ENCODE assay signal across 17 cellular contexts in genomic region chr11:16805942-16806341, GRCh38.
DNase-seq lines count a peak whose midpoint lies in the region; ATAC-seq and TF ChIP-seq lines count a peak whose summit lies in the region.
"Had no signal": no experiment of that assay in that cellular context is flagged by ENCODE, and none has a peak within 500 bp of the region (broad histone marks: within the 10 kb centered on the region; RNA-seq: fewer than 3 reads in every experiment).

No MANE protein-coding gene starts in this region.

- H3K27me3 ChIP-seq in GM23338 (ENCODE audit: insufficient read depth): no peaks in the 10 kb centered on the region
- H3K27me3 ChIP-seq in RWPE2 (ENCODE audit: insufficient read depth, poor library complexity, severe bottlenecking): no peaks in the 10 kb centered on the region
- no peaks in the 10 kb centered on the region for H3K27me3 ChIP-seq in osteoblast (ENCODE audit: insufficient read depth, low read length)
- H3K27me3 ChIP-seq: upper lobe of left lung had no signal

- H3K4me1 Mint-ChIP-seq in GM23338: no peaks in the 10 kb centered on the region
- H3K4me1 Mint-ChIP-seq: activated CD4-positive, alpha-beta T cell treated with anti-CD3 and anti-CD28 coated beads for 36 hours had no signal

- no peaks in the 10 kb centered on the region for H3K9me2 ChIP-seq in GM23338 (ENCODE audit: insufficient read depth)

- peaks cover 6% of the 10 kb centered on the region for H3K27me3 Mint-ChIP-seq in GM23338 (ENCODE audit: insufficient read depth, low read depth, poor library complexity)
- H3K27me3 Mint-ChIP-seq: activated CD4-positive, alpha-beta T cell treated with anti-CD3 and anti-CD28 coated beads for 36 hours; stimulated activated naive CD8-positive, alpha-beta T cell treated with anti-CD3 and anti-CD28 coated beads, Interleukin-15, Interleukin-2, amounts not matched to agents 100 ng/mL and 50 ng/mL, for 24 hours had no signal

- H3K9me3 Mint-ChIP-seq in GM23338: no peaks in the 10 kb centered on the region
- H3K9me3 Mint-ChIP-seq: CD8-positive, alpha-beta T cell; stimulated activated naive CD8-positive, alpha-beta T cell treated with anti-CD3 and anti-CD28 coated beads, Interleukin-15, Interleukin-2, amounts not matched to agents 100 ng/mL and 50 ng/mL, for 24 hours had no signal

- H3F3A ChIP-seq in GM23338 (replicated peaks; ENCODE audit: low read depth): no peaks in the 10 kb centered on the region

- no peak for TF ChIP-seq CTCF in GM23338 (conservative IDR thresholded peaks at IDR 0.05; ENCODE audit: low read depth in 2 of 2)
- no peak for TF ChIP-seq CTCF in RWPE2 (IDR thresholded peaks at IDR 0.05; ENCODE audit: poor library complexity, severe bottlenecking)
- no peak for TF ChIP-seq CTCF in osteoblast (IDR thresholded peaks at IDR 0.05; ENCODE audit: extremely low read depth, low read depth, low read length)

- ATAC-seq in GM23338 (no peak), RWPE2 (ENCODE audit: low read depth) (peak; percentile 33; the same call in 2 of the 3 replicates), HG03520 (IDR thresholded peaks at IDR 0.05; ENCODE audit: unreplicated experiment) (no peak), GM21717 (IDR thresholded peaks at IDR 0.05; ENCODE audit: unreplicated experiment) (no peak)
- ATAC-seq: activated CD4-positive, alpha-beta T cell treated with anti-CD3 and anti-CD28 coated beads for 36 hours; CD8-positive, alpha-beta T cell; K562 had no signal

- H4K20me1 ChIP-seq in GM23338 (replicated peaks; ENCODE audit: insufficient read depth) (peaks cover 2% of the 10 kb centered on the region; the same call in 1 of the 2 replicates), osteoblast (ENCODE audit: insufficient read depth, low read length) (no peaks in the 10 kb centered on the region)

- H3K27ac ChIP-seq in GM23338 (ENCODE audit: low read depth): no peak overlapping the region
- no peak overlapping the region for H3K27ac ChIP-seq in RWPE2 (ENCODE audit: poor library complexity, severe bottlenecking)
- H3K27ac ChIP-seq in osteoblast (ENCODE audit: low read depth, low read length): peak overlapping the region; percentile 47

- peak overlapping the region; percentile 37; the same call in 1 of the 2 replicates for H3K27ac Mint-ChIP-seq in GM23338
- H3K27ac Mint-ChIP-seq: activated CD4-positive, alpha-beta T cell treated with anti-CD3 and anti-CD28 coated beads for 36 hours; CD8-positive, alpha-beta T cell; stimulated activated naive CD8-positive, alpha-beta T cell treated with anti-CD3 and anti-CD28 coated beads, Interleukin-15, Interleukin-2, amounts not matched to agents 100 ng/mL and 50 ng/mL, for 24 hours had no signal

- no peak overlapping the region for H3K4me3 Mint-ChIP-seq in GM23338
- H3K4me3 Mint-ChIP-seq: activated CD4-positive, alpha-beta T cell treated with anti-CD3 and anti-CD28 coated beads for 36 hours; CD8-positive, alpha-beta T cell; stimulated activated naive CD8-positive, alpha-beta T cell treated with anti-CD3 and anti-CD28 coated beads, Interleukin-15, Interleukin-2, amounts not matched to agents 100 ng/mL and 50 ng/mL, for 24 hours had no signal

- H3K79me2 ChIP-seq in GM23338 (replicated peaks; ENCODE audit: insufficient read depth) (no peaks in the 10 kb centered on the region), osteoblast (ENCODE audit: insufficient read depth, low read length) (no peaks in the 10 kb centered on the region)

- no peak for DNase-seq in GM23338 (ENCODE audit: low spot score)
- DNase-seq in RWPE2 (ENCODE audit: low spot score): no peak
- peak; percentile 50 for DNase-seq in fibroblast of peridontal ligament (ENCODE audit: extremely low read depth)
- no peak for DNase-seq in osteoblast (ENCODE audit: insufficient read length, low spot score, missing footprints)
- DNase-seq in activated naive CD4-positive, alpha-beta T cell (lab: John Stamatoyannopoulos, UW): no peak
- no peak for DNase-seq in NCI-H526 (lab: John Stamatoyannopoulos, UW)
- DNase-seq: activated CD4-positive, alpha-beta T cell treated with anti-CD3 and anti-CD28 coated beads for 36 hours; CD8-positive, alpha-beta T cell; DMS79; H7; NCI-H2107; NCI-H82; upper lobe of left lung had no signal

- H3K36me3 ChIP-seq in GM23338 (ENCODE audit: insufficient read depth) (no peaks in the 10 kb centered on the region), RWPE2 (ENCODE audit: low read depth) (no peaks in the 10 kb centered on the region), osteoblast (ENCODE audit: insufficient read depth, low read length) (no peaks in the 10 kb centered on the region)

- H3K9me3 ChIP-seq in RWPE2 (ENCODE audit: severe bottlenecking): no peaks in the 10 kb centered on the region
- no peaks in the 10 kb centered on the region for H3K9me3 ChIP-seq in osteoblast (ENCODE audit: low read depth, low read length)
- H3K9me3 ChIP-seq: upper lobe of left lung had no signal

- no peaks in the 10 kb centered on the region for H3K4me1 ChIP-seq in GM23338 (ENCODE audit: insufficient read depth)
- H3K4me1 ChIP-seq in RWPE2 (ENCODE audit: insufficient read depth, poor library complexity, severe bottlenecking): no peaks in the 10 kb centered on the region
- peaks cover 32% of the 10 kb centered on the region for H3K4me1 ChIP-seq in osteoblast (ENCODE audit: insufficient read depth, low read length)

- H2AFZ ChIP-seq in GM23338 (no peak overlapping the region), osteoblast (ENCODE audit: low read length) (no peak overlapping the region)

- H3K36me3 Mint-ChIP-seq in GM23338 (ENCODE audit: low read depth): no peaks in the 10 kb centered on the region
- H3K36me3 Mint-ChIP-seq: CD8-positive, alpha-beta T cell had no signal

- H3K4me2 ChIP-seq in GM23338: no peak overlapping the region
- peak overlapping the region; percentile 3 for H3K4me2 ChIP-seq in osteoblast (ENCODE audit: insufficient read depth, low read length)

- H3K4me3 ChIP-seq in GM23338: no peak overlapping the region
- no peak overlapping the region for H3K4me3 ChIP-seq in RWPE2 (ENCODE audit: severe bottlenecking)
- no peak overlapping the region for H3K4me3 ChIP-seq in osteoblast (ENCODE audit: insufficient read depth, low read length)
- H3K4me3 ChIP-seq: K562, upper lobe of left lung had no signal

TF ChIP-seq in GM23338, 12 proteins besides CTCF, POLR2A, EP300 and RAD21:
- TF ChIP-seq JUNB (IDR thresholded peaks at IDR 0.05; ENCODE audit: unreplicated experiment): no peak
- TF ChIP-seq ZNF331 (CRISPR knock-in tag; IDR thresholded peaks at IDR 0.05; ENCODE audit: low read depth): no peak
- no peak for TF ChIP-seq CREB1 (CRISPR knock-in tag; IDR thresholded peaks at IDR 0.05; ENCODE audit: low read depth)
- TF ChIP-seq, protein P1, sequence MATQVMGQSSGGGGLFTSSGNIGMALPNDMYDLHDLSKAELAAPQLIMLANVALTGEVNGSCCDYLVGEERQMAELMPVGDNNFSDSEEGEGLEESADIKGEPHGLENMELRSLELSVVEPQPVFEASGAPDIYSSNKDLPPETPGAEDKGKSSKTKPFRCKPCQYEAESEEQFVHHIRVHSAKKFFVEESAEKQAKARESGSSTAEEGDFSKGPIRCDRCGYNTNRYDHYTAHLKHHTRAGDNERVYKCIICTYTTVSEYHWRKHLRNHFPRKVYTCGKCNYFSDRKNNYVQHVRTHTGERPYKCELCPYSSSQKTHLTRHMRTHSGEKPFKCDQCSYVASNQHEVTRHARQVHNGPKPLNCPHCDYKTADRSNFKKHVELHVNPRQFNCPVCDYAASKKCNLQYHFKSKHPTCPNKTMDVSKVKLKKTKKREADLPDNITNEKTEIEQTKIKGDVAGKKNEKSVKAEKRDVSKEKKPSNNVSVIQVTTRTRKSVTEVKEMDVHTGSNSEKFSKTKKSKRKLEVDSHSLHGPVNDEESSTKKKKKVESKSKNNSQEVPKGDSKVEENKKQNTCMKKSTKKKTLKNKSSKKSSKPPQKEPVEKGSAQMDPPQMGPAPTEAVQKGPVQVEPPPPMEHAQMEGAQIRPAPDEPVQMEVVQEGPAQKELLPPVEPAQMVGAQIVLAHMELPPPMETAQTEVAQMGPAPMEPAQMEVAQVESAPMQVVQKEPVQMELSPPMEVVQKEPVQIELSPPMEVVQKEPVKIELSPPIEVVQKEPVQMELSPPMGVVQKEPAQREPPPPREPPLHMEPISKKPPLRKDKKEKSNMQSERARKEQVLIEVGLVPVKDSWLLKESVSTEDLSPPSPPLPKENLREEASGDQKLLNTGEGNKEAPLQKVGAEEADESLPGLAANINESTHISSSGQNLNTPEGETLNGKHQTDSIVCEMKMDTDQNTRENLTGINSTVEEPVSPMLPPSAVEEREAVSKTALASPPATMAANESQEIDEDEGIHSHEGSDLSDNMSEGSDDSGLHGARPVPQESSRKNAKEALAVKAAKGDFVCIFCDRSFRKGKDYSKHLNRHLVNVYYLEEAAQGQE (IDR thresholded peaks at IDR 0.05; ENCODE audit: unreplicated experiment): no peak
- TF ChIP-seq, protein P2, sequence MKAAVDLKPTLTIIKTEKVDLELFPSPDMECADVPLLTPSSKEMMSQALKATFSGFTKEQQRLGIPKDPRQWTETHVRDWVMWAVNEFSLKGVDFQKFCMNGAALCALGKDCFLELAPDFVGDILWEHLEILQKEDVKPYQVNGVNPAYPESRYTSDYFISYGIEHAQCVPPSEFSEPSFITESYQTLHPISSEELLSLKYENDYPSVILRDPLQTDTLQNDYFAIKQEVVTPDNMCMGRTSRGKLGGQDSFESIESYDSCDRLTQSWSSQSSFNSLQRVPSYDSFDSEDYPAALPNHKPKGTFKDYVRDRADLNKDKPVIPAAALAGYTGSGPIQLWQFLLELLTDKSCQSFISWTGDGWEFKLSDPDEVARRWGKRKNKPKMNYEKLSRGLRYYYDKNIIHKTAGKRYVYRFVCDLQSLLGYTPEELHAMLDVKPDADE (IDR thresholded peaks at IDR 0.05): no peak
